1 cellular context compared by ENCODE assay signal in genomic region chr1:154716012-154716411, GRCh38.
TF ChIP-seq lines count a peak whose summit lies in the region.

No MANE protein-coding gene starts in this region.

TF ChIP-seq in K562, 482 proteins besides CTCF, POLR2A, EP300 and RAD21 (continued from another document and continues in another):
- TF ChIP-seq THRA (IDR thresholded peaks at IDR 0.05): no peak
- no peak for TF ChIP-seq SIX5 (IDR thresholded peaks at IDR 0.05; ENCODE audit: borderline replicate concordance in 1 of 2, insufficient read depth in 1 of 2, low read depth in 1 of 2, low read length in 2 of 2)
- TF ChIP-seq TAF1 (IDR thresholded peaks at IDR 0.05; ENCODE audit: control insufficient read depth, extremely low read depth, insufficient read depth, low read length, severe bottlenecking): no peak
- TF ChIP-seq FUS (optimal IDR thresholded peaks at IDR 0.05; ENCODE audit: low read depth, low read length): no peak
- TF ChIP-seq, protein P1, sequence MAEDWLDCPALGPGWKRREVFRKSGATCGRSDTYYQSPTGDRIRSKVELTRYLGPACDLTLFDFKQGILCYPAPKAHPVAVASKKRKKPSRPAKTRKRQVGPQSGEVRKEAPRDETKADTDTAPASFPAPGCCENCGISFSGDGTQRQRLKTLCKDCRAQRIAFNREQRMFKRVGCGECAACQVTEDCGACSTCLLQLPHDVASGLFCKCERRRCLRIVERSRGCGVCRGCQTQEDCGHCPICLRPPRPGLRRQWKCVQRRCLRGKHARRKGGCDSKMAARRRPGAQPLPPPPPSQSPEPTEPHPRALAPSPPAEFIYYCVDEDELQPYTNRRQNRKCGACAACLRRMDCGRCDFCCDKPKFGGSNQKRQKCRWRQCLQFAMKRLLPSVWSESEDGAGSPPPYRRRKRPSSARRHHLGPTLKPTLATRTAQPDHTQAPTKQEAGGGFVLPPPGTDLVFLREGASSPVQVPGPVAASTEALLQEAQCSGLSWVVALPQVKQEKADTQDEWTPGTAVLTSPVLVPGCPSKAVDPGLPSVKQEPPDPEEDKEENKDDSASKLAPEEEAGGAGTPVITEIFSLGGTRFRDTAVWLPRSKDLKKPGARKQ (CRISPR knock-in tag; IDR thresholded peaks at IDR 0.05): no peak
- no peak for TF ChIP-seq BACH1 (tag; IDR thresholded peaks at IDR 0.05)
- peak; percentile 40; the same call in 1 of the 2 replicates for TF ChIP-seq NCOR1 (IDR thresholded peaks at IDR 0.05)
- TF ChIP-seq, protein P2, sequence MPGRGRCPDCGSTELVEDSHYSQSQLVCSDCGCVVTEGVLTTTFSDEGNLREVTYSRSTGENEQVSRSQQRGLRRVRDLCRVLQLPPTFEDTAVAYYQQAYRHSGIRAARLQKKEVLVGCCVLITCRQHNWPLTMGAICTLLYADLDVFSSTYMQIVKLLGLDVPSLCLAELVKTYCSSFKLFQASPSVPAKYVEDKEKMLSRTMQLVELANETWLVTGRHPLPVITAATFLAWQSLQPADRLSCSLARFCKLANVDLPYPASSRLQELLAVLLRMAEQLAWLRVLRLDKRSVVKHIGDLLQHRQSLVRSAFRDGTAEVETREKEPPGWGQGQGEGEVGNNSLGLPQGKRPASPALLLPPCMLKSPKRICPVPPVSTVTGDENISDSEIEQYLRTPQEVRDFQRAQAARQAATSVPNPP (IDR thresholded peaks at IDR 0.05; ENCODE audit: borderline replicate concordance, insufficient read depth, insufficient read length): no peak
- TF ChIP-seq ASH1L (IDR thresholded peaks at IDR 0.05; ENCODE audit: borderline replicate concordance, low read depth, partially characterized antibody): no peak
- no peak for TF ChIP-seq STAT5B (CRISPR knock-in tag; IDR thresholded peaks at IDR 0.05)
- peak; percentile 44 for TF ChIP-seq CBFA2T2 (conservative IDR thresholded peaks at IDR 0.05)
- TF ChIP-seq HES1 (IDR thresholded peaks at IDR 0.05; ENCODE audit: low read depth): no peak
- no peak for TF ChIP-seq TEAD2 (tag; IDR thresholded peaks at IDR 0.05)
- TF ChIP-seq CEBPB (tag; IDR thresholded peaks at IDR 0.05): peak; percentile 51
- TF ChIP-seq ZNF175 (CRISPR knock-in tag; IDR thresholded peaks at IDR 0.05; ENCODE audit: low read depth): no peak
- TF ChIP-seq CHAMP1 (IDR thresholded peaks at IDR 0.05): no peak
- no peak for TF ChIP-seq TFAM (CRISPR knock-in tag; conservative IDR thresholded peaks at IDR 0.05)
- peak; percentile 67 for TF ChIP-seq ARID1B (IDR thresholded peaks at IDR 0.05)
- TF ChIP-seq NR3C1 (CRISPR knock-in tag; IDR thresholded peaks at IDR 0.05): no peak
- TF ChIP-seq KAT2B (IDR thresholded peaks at IDR 0.05; ENCODE audit: low read depth, low read length): no peak
- no peak for TF ChIP-seq POLR2B (IDR thresholded peaks at IDR 0.05; ENCODE audit: low read depth, partially characterized antibody)
- TF ChIP-seq HOXB6 (CRISPR knock-in tag; IDR thresholded peaks at IDR 0.05; ENCODE audit: borderline replicate concordance): no peak
- TF ChIP-seq CAMTA2 (CRISPR knock-in tag; conservative IDR thresholded peaks at IDR 0.05): no peak
- TF ChIP-seq JUND (IDR thresholded peaks at IDR 0.05; ENCODE audit: borderline replicate concordance, low read depth, low read length): no peak
- TF ChIP-seq JUND (tag; IDR thresholded peaks at IDR 0.05; ENCODE audit: borderline replicate concordance, low read depth, low read length): peak; percentile 48; the same call in 1 of the 3 replicates
- TF ChIP-seq CHD2 (IDR thresholded peaks at IDR 0.05; ENCODE audit: low read depth, low read length): no peak
- TF ChIP-seq, protein P3, sequence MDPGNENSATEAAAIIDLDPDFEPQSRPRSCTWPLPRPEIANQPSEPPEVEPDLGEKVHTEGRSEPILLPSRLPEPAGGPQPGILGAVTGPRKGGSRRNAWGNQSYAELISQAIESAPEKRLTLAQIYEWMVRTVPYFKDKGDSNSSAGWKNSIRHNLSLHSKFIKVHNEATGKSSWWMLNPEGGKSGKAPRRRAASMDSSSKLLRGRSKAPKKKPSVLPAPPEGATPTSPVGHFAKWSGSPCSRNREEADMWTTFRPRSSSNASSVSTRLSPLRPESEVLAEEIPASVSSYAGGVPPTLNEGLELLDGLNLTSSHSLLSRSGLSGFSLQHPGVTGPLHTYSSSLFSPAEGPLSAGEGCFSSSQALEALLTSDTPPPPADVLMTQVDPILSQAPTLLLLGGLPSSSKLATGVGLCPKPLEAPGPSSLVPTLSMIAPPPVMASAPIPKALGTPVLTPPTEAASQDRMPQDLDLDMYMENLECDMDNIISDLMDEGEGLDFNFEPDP (CRISPR knock-in tag; IDR thresholded peaks at IDR 0.05): no peak
- TF ChIP-seq, protein P4, sequence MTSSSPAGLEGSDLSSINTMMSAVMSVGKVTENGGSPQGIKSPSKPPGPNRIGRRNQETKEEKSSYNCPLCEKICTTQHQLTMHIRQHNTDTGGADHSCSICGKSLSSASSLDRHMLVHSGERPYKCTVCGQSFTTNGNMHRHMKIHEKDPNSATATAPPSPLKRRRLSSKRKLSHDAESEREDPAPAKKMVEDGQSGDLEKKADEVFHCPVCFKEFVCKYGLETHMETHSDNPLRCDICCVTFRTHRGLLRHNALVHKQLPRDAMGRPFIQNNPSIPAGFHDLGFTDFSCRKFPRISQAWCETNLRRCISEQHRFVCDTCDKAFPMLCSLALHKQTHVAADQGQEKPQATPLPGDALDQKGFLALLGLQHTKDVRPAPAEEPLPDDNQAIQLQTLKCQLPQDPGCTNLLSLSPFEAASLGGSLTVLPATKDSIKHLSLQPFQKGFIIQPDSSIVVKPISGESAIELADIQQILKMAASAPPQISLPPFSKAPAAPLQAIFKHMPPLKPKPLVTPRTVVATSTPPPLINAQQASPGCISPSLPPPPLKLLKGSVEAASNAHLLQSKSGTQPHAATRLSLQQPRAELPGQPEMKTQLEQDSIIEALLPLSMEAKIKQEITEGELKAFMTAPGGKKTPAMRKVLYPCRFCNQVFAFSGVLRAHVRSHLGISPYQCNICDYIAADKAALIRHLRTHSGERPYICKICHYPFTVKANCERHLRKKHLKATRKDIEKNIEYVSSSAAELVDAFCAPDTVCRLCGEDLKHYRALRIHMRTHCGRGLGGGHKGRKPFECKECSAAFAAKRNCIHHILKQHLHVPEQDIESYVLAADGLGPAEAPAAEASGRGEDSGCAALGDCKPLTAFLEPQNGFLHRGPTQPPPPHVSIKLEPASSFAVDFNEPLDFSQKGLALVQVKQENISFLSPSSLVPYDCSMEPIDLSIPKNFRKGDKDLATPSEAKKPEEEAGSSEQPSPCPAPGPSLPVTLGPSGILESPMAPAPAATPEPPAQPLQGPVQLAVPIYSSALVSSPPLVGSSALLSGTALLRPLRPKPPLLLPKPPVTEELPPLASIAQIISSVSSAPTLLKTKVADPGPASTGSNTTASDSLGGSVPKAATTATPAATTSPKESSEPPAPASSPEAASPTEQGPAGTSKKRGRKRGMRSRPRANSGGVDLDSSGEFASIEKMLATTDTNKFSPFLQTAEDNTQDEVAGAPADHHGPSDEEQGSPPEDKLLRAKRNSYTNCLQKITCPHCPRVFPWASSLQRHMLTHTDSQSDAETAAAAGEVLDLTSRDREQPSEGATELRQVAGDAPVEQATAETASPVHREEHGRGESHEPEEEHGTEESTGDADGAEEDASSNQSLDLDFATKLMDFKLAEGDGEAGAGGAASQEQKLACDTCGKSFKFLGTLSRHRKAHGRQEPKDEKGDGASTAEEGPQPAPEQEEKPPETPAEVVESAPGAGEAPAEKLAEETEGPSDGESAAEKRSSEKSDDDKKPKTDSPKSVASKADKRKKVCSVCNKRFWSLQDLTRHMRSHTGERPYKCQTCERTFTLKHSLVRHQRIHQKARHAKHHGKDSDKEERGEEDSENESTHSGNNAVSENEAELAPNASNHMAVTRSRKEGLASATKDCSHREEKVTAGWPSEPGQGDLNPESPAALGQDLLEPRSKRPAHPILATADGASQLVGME (CRISPR knock-in tag; IDR thresholded peaks at IDR 0.05): no peak
- peak; percentile 46; the same call in 1 of the 2 replicates for TF ChIP-seq FOSL1 (tag; conservative IDR thresholded peaks at IDR 0.05)
- TF ChIP-seq RFX1 (IDR thresholded peaks at IDR 0.05): peak; percentile 42
- TF ChIP-seq ZNF408 (CRISPR knock-in tag; IDR thresholded peaks at IDR 0.05; ENCODE audit: low read depth): no peak
- TF ChIP-seq, protein P5, sequence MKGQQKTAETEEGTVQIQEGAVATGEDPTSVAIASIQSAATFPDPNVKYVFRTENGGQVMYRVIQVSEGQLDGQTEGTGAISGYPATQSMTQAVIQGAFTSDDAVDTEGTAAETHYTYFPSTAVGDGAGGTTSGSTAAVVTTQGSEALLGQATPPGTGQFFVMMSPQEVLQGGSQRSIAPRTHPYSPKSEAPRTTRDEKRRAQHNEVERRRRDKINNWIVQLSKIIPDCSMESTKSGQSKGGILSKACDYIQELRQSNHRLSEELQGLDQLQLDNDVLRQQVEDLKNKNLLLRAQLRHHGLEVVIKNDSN (CRISPR knock-in tag; IDR thresholded peaks at IDR 0.05): no peak
- no peak for TF ChIP-seq ZNF431 (CRISPR knock-in tag; IDR thresholded peaks at IDR 0.05)
- TF ChIP-seq, protein P6, sequence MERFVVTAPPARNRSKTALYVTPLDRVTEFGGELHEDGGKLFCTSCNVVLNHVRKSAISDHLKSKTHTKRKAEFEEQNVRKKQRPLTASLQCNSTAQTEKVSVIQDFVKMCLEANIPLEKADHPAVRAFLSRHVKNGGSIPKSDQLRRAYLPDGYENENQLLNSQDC (CRISPR knock-in tag; IDR thresholded peaks at IDR 0.05): no peak
- no peak for TF ChIP-seq TCF7 (IDR thresholded peaks at IDR 0.05; ENCODE audit: borderline replicate concordance)
- TF ChIP-seq PRPF4 (IDR thresholded peaks at IDR 0.05; ENCODE audit: insufficient read depth, low read depth, low read length, poor library complexity, severe bottlenecking): no peak
- TF ChIP-seq PTRF (tag; IDR thresholded peaks at IDR 0.05): no peak
- TF ChIP-seq, protein P7, sequence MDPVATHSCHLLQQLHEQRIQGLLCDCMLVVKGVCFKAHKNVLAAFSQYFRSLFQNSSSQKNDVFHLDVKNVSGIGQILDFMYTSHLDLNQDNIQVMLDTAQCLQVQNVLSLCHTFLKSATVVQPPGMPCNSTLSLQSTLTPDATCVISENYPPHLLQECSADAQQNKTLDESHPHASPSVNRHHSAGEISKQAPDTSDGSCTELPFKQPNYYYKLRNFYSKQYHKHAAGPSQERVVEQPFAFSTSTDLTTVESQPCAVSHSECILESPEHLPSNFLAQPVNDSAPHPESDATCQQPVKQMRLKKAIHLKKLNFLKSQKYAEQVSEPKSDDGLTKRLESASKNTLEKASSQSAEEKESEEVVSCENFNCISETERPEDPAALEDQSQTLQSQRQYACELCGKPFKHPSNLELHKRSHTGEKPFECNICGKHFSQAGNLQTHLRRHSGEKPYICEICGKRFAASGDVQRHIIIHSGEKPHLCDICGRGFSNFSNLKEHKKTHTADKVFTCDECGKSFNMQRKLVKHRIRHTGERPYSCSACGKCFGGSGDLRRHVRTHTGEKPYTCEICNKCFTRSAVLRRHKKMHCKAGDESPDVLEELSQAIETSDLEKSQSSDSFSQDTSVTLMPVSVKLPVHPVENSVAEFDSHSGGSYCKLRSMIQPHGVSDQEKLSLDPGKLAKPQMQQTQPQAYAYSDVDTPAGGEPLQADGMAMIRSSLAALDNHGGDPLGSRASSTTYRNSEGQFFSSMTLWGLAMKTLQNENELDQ (CRISPR knock-in tag; IDR thresholded peaks at IDR 0.05; ENCODE audit: borderline replicate concordance): no peak
- TF ChIP-seq SUPT5H (IDR thresholded peaks at IDR 0.05): no peak
- peak; percentile 61 for TF ChIP-seq TEAD4 (IDR thresholded peaks at IDR 0.05; ENCODE audit: low read length)
- no peak for TF ChIP-seq TEAD4 (CRISPR knock-in tag; IDR thresholded peaks at IDR 0.05; ENCODE audit: borderline replicate concordance)
- TF ChIP-seq CBFA2T3 (IDR thresholded peaks at IDR 0.05): peak; percentile 63
- TF ChIP-seq KDM1A (IDR thresholded peaks at IDR 0.05): 0 out of 4 replicates have a peak, but pooled peaks of 1 of the 2 experiments have one; percentile 12
- peak; percentile 29; the same call in 1 of the 2 replicates for TF ChIP-seq FOXJ2 (tag; IDR thresholded peaks at IDR 0.05)
- no peak for TF ChIP-seq KAT8 (IDR thresholded peaks at IDR 0.05; ENCODE audit: low read depth)
- TF ChIP-seq TCF3 (CRISPR knock-in tag; IDR thresholded peaks at IDR 0.05): peak; percentile 59
- no peak for TF ChIP-seq RNF2 (IDR thresholded peaks at IDR 0.05)
- TF ChIP-seq U2AF1 (optimal IDR thresholded peaks at IDR 0.05; ENCODE audit: low read depth, low read length): no peak
- no peak for TF ChIP-seq DDX20 (tag; IDR thresholded peaks at IDR 0.05; ENCODE audit: low read depth)
- no peak for TF ChIP-seq ELF4 (CRISPR knock-in tag; IDR thresholded peaks at IDR 0.05)
- TF ChIP-seq ZNF830 (CRISPR knock-in tag; IDR thresholded peaks at IDR 0.05): no peak
- no peak for TF ChIP-seq BRF1 (IDR thresholded peaks at IDR 0.05; ENCODE audit: borderline replicate concordance, extremely low read depth, insufficient read length)
